Comparison of ENCODE assay signal across 12 cellular contexts in genomic region chr6:168196385-168196860, GRCh38.
DNase-seq lines count a peak whose midpoint lies in the region; ATAC-seq and TF ChIP-seq lines count a peak whose summit lies in the region.
"Had no signal": no experiment of that assay in that cellular context is flagged by ENCODE, and none has a peak within 500 bp of the region (broad histone marks: within the 10 kb centered on the region; RNA-seq: fewer than 3 reads in every experiment).

No MANE protein-coding gene starts in this region.

- H3K27me3 ChIP-seq in tibial nerve = no peaks in the 10 kb centered on the region

- no peak for ATAC-seq in HG02884 (IDR thresholded peaks at IDR 0.05; ENCODE audit: unreplicated experiment)
- no peak for ATAC-seq in GM21381 (IDR thresholded peaks at IDR 0.05; ENCODE audit: unreplicated experiment)
- ATAC-seq: activated CD8-positive, alpha-beta T cell treated with anti-CD3 and anti-CD28 coated beads, Interleukin-2, amount 10 ng/mL, durations not matched to agents 7 days and 5 days had no signal

- TF ChIP-seq CTCF in VCaP (conservative IDR thresholded peaks at IDR 0.05) (peak; percentile 55), tibial nerve (IDR thresholded peaks at IDR 0.05) (no peak)

- H3K36me3 ChIP-seq in tibial nerve = no peaks in the 10 kb centered on the region

- no peak for TF ChIP-seq POLR2A in tibial nerve (IDR thresholded peaks at IDR 0.05)

- peaks cover 0 to 5% (median 0%) of the 10 kb centered on the region in 4 donors for H3K4me1 ChIP-seq in tibial nerve

- H3K4me3 ChIP-seq in tibial nerve = no peak overlapping the region

- no peaks in the 10 kb centered on the region for H3K9me3 ChIP-seq in tibial nerve

- H3K27ac ChIP-seq in VCaP (peak overlapping the region; percentile 98), tibial nerve (no peak overlapping the region)

- 51 to 59% methylated on average over 14 of the region's 14 CpGs for WGBS in tibial nerve, 2 donors

- DNase-seq in DMS53 treated with DMSO at 0.1 percent for 48 hours (lab: John Stamatoyannopoulos, UW; ENCODE audit: unreplicated experiment) (peak; percentile 92), NCI-H2081 (lab: John Stamatoyannopoulos, UW) (peak; percentile 29 to 67), mucosa of gallbladder (ENCODE audit: low spot score) (peak; percentile 81), tibial nerve (ENCODE audit: low spot score in 2 of 2) (no peak)
- DNase-seq in activated CD8-positive, alpha-beta memory T cell treated with anti-CD3 and anti-CD28 coated beads for 24 hours = no peak
- DNase-seq: activated CD8-positive, alpha-beta T cell treated with anti-CD3 and anti-CD28 coated beads, Interleukin-2, amount 10 ng/mL, durations not matched to agents 7 days and 5 days; activated naive CD4-positive, alpha-beta T cell treated with anti-CD3 and anti-CD28 coated beads, Interleukin-2, amount 50 U/mL, for 16 hours; foreskin fibroblast; nephron progenitor cell had no signal

- no peak for TF ChIP-seq EP300 in tibial nerve (IDR thresholded peaks at IDR 0.05)

Comparison
In these comparisons a context has a peak if more than half of its experiments do, and no peak if none do; other contexts are left out.
1. DNase-seq: peak in DMS53 treated with DMSO at 0.1 percent for 48 hours (single experiment), NCI-H2081 (2 of 2) and mucosa of gallbladder (single experiment); none in tibial nerve (0 of 2) and activated CD8-positive, alpha-beta memory T cell treated with anti-CD3 and anti-CD28 coated beads for 24 hours (single experiment).